Comparison of ENCODE assay signal across 15 cellular contexts in genomic region chr21:42571391-42572150, GRCh38. TPM values are rescaled to one million over a fixed set of nuclear protein-coding genes. Genes with fewer than 3 reads are reported as not detected.
DNase-seq lines count a peak whose midpoint lies in the region; ATAC-seq and TF ChIP-seq lines count a peak whose summit lies in the region.
"Had no signal": no experiment of that assay in that cellular context is flagged by ENCODE, and none has a peak within 500 bp of the region (broad histone marks: within the 10 kb centered on the region; RNA-seq: fewer than 3 reads in every experiment).

No MANE protein-coding gene starts in this region.

- H3K4me3 ChIP-seq in endodermal cell (ENCODE audit: low read length) (no peak overlapping the region), spleen (no peak overlapping the region), PC-3 (ENCODE audit: low read length) (no peak overlapping the region)
- H3K4me3 ChIP-seq: cardiac muscle cell, lung, ovary, vagina had no signal

- no peaks in the 10 kb centered on the region for H3F3A ChIP-seq in PC-3 (ENCODE audit: low read length, unreplicated experiment)

- TF ChIP-seq POLR2A in spleen (IDR thresholded peaks at IDR 0.05): no peak

- peak; percentile 88 for DNase-seq in NCI-H1092 treated with DMSO at 0.1 percent for 48 hours (lab: John Stamatoyannopoulos, UW)
- DNase-seq in NCI-H69 (lab: John Stamatoyannopoulos, UW): peak; percentile 87
- DNase-seq in endodermal cell: peak; percentile 17
- peak; percentile 37 for DNase-seq in spleen
- no peak for DNase-seq in activated CD4-positive, alpha-beta T cell treated with anti-CD3 and anti-CD28 coated beads for 1 hour
- no peak for DNase-seq in PC-3
- DNase-seq: activated CD8-positive, alpha-beta T cell treated with anti-CD3 and anti-CD28 coated beads, Interleukin-2, amount 10 ng/mL, durations not matched to agents 7 days and 5 days; stimulated activated CD4-positive, alpha-beta T cell treated with anti-CD3 and anti-CD28 coated beads, Interleukin-2, amount 100 ng/mL, for 48 hours; SW 1271 had no signal

- H3K79me2 ChIP-seq in PC-3 (ENCODE audit: low read length): no peaks in the 10 kb centered on the region

- TF ChIP-seq CTCF in endodermal cell (conservative IDR thresholded peaks at IDR 0.05) (no peak), spleen (IDR thresholded peaks at IDR 0.05 in 8 of 11, conservative IDR thresholded peaks at IDR 0.05 in 3 of 11) (no peak), PC-3 (conservative IDR thresholded peaks at IDR 0.05; ENCODE audit: low read depth, low read length) (no peak)

- H3K9ac ChIP-seq in endodermal cell (ENCODE audit: extremely low read depth, low read length, poor library complexity, severe bottlenecking): no peak overlapping the region
- no peak overlapping the region for H3K9ac ChIP-seq in PC-3 (ENCODE audit: low read length)

- H2AFZ ChIP-seq in PC-3 (ENCODE audit: low read length): no peak overlapping the region

- POLR2A ChIA-PET in PC-3 (lab: Charles Lee; ENCODE audit: unreplicated experiment): no interaction called here

- H3K9me2 ChIP-seq in PC-3 (replicated peaks; ENCODE audit: low read length): no peaks in the 10 kb centered on the region

- no peak overlapping the region for H3K4me3 Mint-ChIP-seq in endodermal cell
- H3K4me3 Mint-ChIP-seq: activated CD8-positive, alpha-beta T cell treated with anti-CD3 and anti-CD28 coated beads, Interleukin-2, amount 10 ng/mL, durations not matched to agents 7 days and 5 days; activated T-helper 17 cell treated with anti-CD3 and anti-CD28 coated beads, Interleukin-2, amount 50 U/mL, for 72 hours had no signal

- H3K4me1 ChIP-seq in endodermal cell (ENCODE audit: control insufficient read depth, insufficient read depth, low read length): no peaks in the 10 kb centered on the region
- no peaks in the 10 kb centered on the region for H3K4me1 ChIP-seq in spleen
- H3K4me1 ChIP-seq in PC-3 (ENCODE audit: insufficient read depth, low read length): no peaks in the 10 kb centered on the region
- H3K4me1 ChIP-seq: vagina had no signal

- CTCF ChIA-PET in PC-3 (lab: Charles Lee): no interaction called here

- peaks cover 86% of the 10 kb centered on the region for H3K36me3 Mint-ChIP-seq in endodermal cell (ENCODE audit: low read depth)

- 91 to 95% methylated on average over 17 to 20 of the region's 20 CpGs for WGBS in endodermal cell (ENCODE audit: insufficient coverage in 1 of 2, insufficient read length in 1 of 2), 2 experiments
- 82 to 90% (median 85%) methylated on average over 20 of the region's 20 CpGs for WGBS in spleen, 5 donors

- no peaks in the 10 kb centered on the region for H3K36me3 ChIP-seq in endodermal cell (ENCODE audit: control insufficient read depth, insufficient read depth, low read length)
- peaks cover 0 to 97% (median 64%) of the 10 kb centered on the region in 6 donors for H3K36me3 ChIP-seq in spleen
- H3K36me3 ChIP-seq in PC-3 (ENCODE audit: low read depth, low read length): peaks cover 20% of the 10 kb centered on the region; the same call in 1 of the 2 replicates
- H3K36me3 ChIP-seq: cardiac muscle cell, ovary had no signal

- H3K27me3 Mint-ChIP-seq in endodermal cell (ENCODE audit: insufficient read depth): no peaks in the 10 kb centered on the region
- H3K27me3 Mint-ChIP-seq: activated T-helper 17 cell treated with anti-CD3 and anti-CD28 coated beads, Interleukin-2, amount 50 U/mL, for 72 hours had no signal

- no TSS peak for BruUV-seq in PC-3 (replicated peaks; lab: Mats Ljungman, UMichigan)

- H3K27ac ChIP-seq in endodermal cell (ENCODE audit: low read depth, low read length) (no peak overlapping the region), spleen (no peak overlapping the region), PC-3 (ENCODE audit: low read length) (no peak overlapping the region)
- H3K27ac ChIP-seq: cardiac muscle cell, ovary, vagina had no signal

- ATAC-seq in HG02571 (IDR thresholded peaks at IDR 0.05; ENCODE audit: unreplicated experiment) (no peak), PC-3 (no peak)
- ATAC-seq: activated CD8-positive, alpha-beta T cell treated with anti-CD3 and anti-CD28 coated beads, Interleukin-2, amount 10 ng/mL, durations not matched to agents 7 days and 5 days; activated T-helper 17 cell treated with anti-CD3 and anti-CD28 coated beads, Interleukin-2, amount 50 U/mL, for 72 hours had no signal

- H4K20me1 ChIP-seq in PC-3 (ENCODE audit: low read length): no peaks in the 10 kb centered on the region

- H3K9me3 Mint-ChIP-seq in endodermal cell: peaks cover 8% of the 10 kb centered on the region

- intact Hi-C loops in spleen (cut with DNase I; ENCODE audit: low total_unique reads): no loop called here
- intact Hi-C loops in PC-3 (cut with micrococcal nuclease): no loop called here

- H3K27me3 ChIP-seq in endodermal cell (ENCODE audit: control insufficient read depth, insufficient read depth, low read length, poor library complexity, severe bottlenecking) (no peaks in the 10 kb centered on the region), spleen (replicated peaks in 1 of 7) (no peaks in the 10 kb centered on the region), PC-3 (ENCODE audit: low read length) (no peaks in the 10 kb centered on the region)
- H3K27me3 ChIP-seq: cardiac muscle cell, ovary, vagina had no signal

- H3K4me2 ChIP-seq in PC-3 (ENCODE audit: low read length): no peak overlapping the region

- H3K9me3 ChIP-seq in endodermal cell (ENCODE audit: control insufficient read depth, low read length) (peaks cover 4% of the 10 kb centered on the region), spleen (peaks cover 0 to 10% (median 8%) of the 10 kb centered on the region in 8 donors), PC-3 (ENCODE audit: low read length) (no peaks in the 10 kb centered on the region)
- H3K9me3 ChIP-seq: ovary, vagina had no signal

- no peaks in the 10 kb centered on the region for H3K4me1 Mint-ChIP-seq in endodermal cell
- H3K4me1 Mint-ChIP-seq: activated T-helper 17 cell treated with anti-CD3 and anti-CD28 coated beads, Interleukin-2, amount 50 U/mL, for 72 hours had no signal

- no peak overlapping the region for H3K27ac Mint-ChIP-seq in endodermal cell
- H3K27ac Mint-ChIP-seq: activated CD8-positive, alpha-beta T cell treated with anti-CD3 and anti-CD28 coated beads, Interleukin-2, amount 10 ng/mL, durations not matched to agents 7 days and 5 days had no signal

RNA-seq across cellular contexts. Expression of gene SLC37A1, which starts 57.9 kb away (rescaled TPM):
- total RNA-seq in endodermal cell (10 to 100 TPM; 22.7 to 47.0 TPM), spleen (10 to 100 TPM; 20.9 to 31.4 (median 24.5) TPM), PC-3 (2014; rRNA removed) (34.2 and 38.3 TPM in 2 replicates)
- polyA plus RNA-seq in endodermal cell (2013, experiment 1 of 2): 7.6 TPM
- polyA plus RNA-seq in endodermal cell (2013, experiment 2 of 2): 6.3 TPM
- 10 to 100 TPM in 1 of 3 donors, 1 to 10 TPM in 2; 6.9 to 12.0 (median 9.5) TPM for polyA plus RNA-seq in spleen

Comparison
In these comparisons a context has a peak if more than half of its experiments do, and no peak if none do; other contexts are left out.
1. DNase-seq: peak in NCI-H1092 treated with DMSO at 0.1 percent for 48 hours (single experiment), NCI-H69 (single experiment), endodermal cell (single experiment) and spleen (single experiment); none in activated CD4-positive, alpha-beta T cell treated with anti-CD3 and anti-CD28 coated beads for 1 hour (single experiment) and PC-3 (single experiment).